In genomic region chr22:39907605-39908097, GRCh38 we compare ENCODE assay signal across 24 cellular contexts. TPM values are rescaled to one million over a fixed set of nuclear protein-coding genes. Genes with fewer than 3 reads are reported as not detected.
DNase-seq lines count a peak whose midpoint lies in the region; ATAC-seq, FAIRE-seq and TF ChIP-seq lines count a peak whose summit lies in the region.
"Had no signal": no experiment of that assay in that cellular context is flagged by ENCODE, and none has a peak within 500 bp of the region (broad histone marks: within the 10 kb centered on the region; RNA-seq: fewer than 3 reads in every experiment).

No MANE protein-coding gene starts in this region.

- peaks cover 3% of the 10 kb centered on the region for H3K9me3 Mint-ChIP-seq in activated CD4-positive, alpha-beta T cell treated with anti-CD3 and anti-CD28 coated beads, Interleukin-2, amount 10 ng/mL, durations not matched to agents 7 days and 5 days

- H3K27ac ChIP-seq in GM12878 (ENCODE audit: control insufficient read depth, insufficient read depth) = peak overlapping the region; percentile 71
- H3K27ac ChIP-seq: body of pancreas, hepatocyte, psoas muscle, thyroid gland had no signal

- no peak for TF ChIP-seq POLR2A in GM12878 (IDR thresholded peaks at IDR 0.05; ENCODE audit: low read depth, low read length)

- FAIRE-seq in GM12878 (lab: Jason Lieb, UNC) = no peak

- no peak overlapping the region for H3K9ac ChIP-seq in GM12878 (ENCODE audit: control insufficient read depth, insufficient read depth, low read length)

- SMC1A ChIA-PET in GM12878 (lab: Charles Lee; ENCODE audit: uncharacterized antibody, unreplicated experiment) = interaction anchor here (1.2 to 11.1 kb wide), 10 partner anchors 9 to 136 kb away, joined by 3 to 108 read pairs (median 6); partner anchors contain the start of gene GRAP2

- peaks cover 74% of the 10 kb centered on the region for H3K4me1 Mint-ChIP-seq in activated CD4-positive, alpha-beta T cell treated with anti-CD3 and anti-CD28 coated beads, Interleukin-2, amount 10 ng/mL, durations not matched to agents 7 days and 5 days

- H3K4me3 Mint-ChIP-seq in activated CD4-positive, alpha-beta T cell treated with anti-CD3 and anti-CD28 coated beads, Interleukin-2, amount 10 ng/mL, durations not matched to agents 7 days and 5 days = peak overlapping the region; percentile 99

- no peaks in the 10 kb centered on the region for H3K27me3 ChIP-seq in GM12878 (replicated peaks in 1 of 2; ENCODE audit: control insufficient read depth in 2 of 2, insufficient read depth in 2 of 2, low read length in 1 of 2)
- H3K27me3 ChIP-seq: body of pancreas, thyroid gland had no signal

- H2AFZ ChIP-seq in GM12878 (ENCODE audit: control insufficient read depth, low read depth, low read length) = no peak overlapping the region
- H2AFZ ChIP-seq: hepatocyte had no signal

- ATAC-seq in GM12878 = peak; percentile 21
- no peak for ATAC-seq in HG02840 (IDR thresholded peaks at IDR 0.05; ENCODE audit: low FRiP score, unreplicated experiment)
- ATAC-seq: activated CD4-positive, CD25-positive, alpha-beta regulatory T cell treated with anti-CD3 and anti-CD28 coated beads, Interleukin-2, amount 50 U/mL, for 24 hours; body of pancreas; psoas muscle had no signal

- H3K4me3 ChIP-seq in GM12878 = peak overlapping the region; percentile 42
- H3K4me3 ChIP-seq: body of pancreas, hepatocyte, psoas muscle, thyroid gland had no signal

- peak; percentile 39 for DNase-seq in activated CD4-positive, alpha-beta T cell treated with anti-CD3 and anti-CD28 coated beads, Interleukin-2, amount 10 ng/mL, durations not matched to agents 7 days and 5 days
- no peak for DNase-seq in activated CD4-positive, alpha-beta T cell treated with anti-CD3 and anti-CD28 coated beads for 1 hour
- DNase-seq in T-helper 22 cell (ENCODE audit: low read depth) (peak; percentile 48), GM12878 (ENCODE audit: low read depth, low spot score) (no peak), GM19240 (ENCODE audit: insufficient read length, low spot score) (no peak), NCI-H128 (lab: John Stamatoyannopoulos, UW; ENCODE audit: unreplicated experiment) (no peak)
- peak; percentile 44 for DNase-seq in stimulated activated CD8-positive, alpha-beta memory T cell treated with anti-CD3 and anti-CD28 coated beads, Interleukin-4, amount 100 ng/mL, for 48 hours
- DNase-seq: BE2C, body of pancreas, cortex of kidney, foreskin fibroblast, KBM-7, mesendoderm, NCI-H2081, NCI-H524 treated with DMSO at 0.1 percent for 48 hours, psoas muscle, T-helper 9 cell, thyroid gland had no signal

- WGBS in GM12878 (ENCODE audit: insufficient coverage, insufficient replicate concordance, low lambda C conversion rate, missing lambda C conversion rate) = 69% methylated on average over 9 of the region's 9 CpGs

- BruUV-seq in GM12878 (replicated peaks; lab: Mats Ljungman, UMichigan) = no TSS peak

- TF ChIP-seq RAD21 in GM12878 (IDR thresholded peaks at IDR 0.05; ENCODE audit: insufficient read depth, low read depth, low read length) = no peak

- POLR2A ChIA-PET in activated CD4-positive, alpha-beta T cell treated with anti-CD3 and anti-CD28 coated beads, Interleukin-2, amount 10 ng/mL, durations not matched to agents 7 days and 5 days (lab: Charles Lee) = no interaction called here
- POLR2A ChIA-PET in GM12878 (lab: Charles Lee) = interaction anchor here (1.4 to 5.2 kb wide), 4 partner anchors 8 to 34 kb away, joined by 3 to 43 read pairs (median 6); no protein-coding TSS in a partner anchor

- no peaks in the 10 kb centered on the region; the same call in 2 of the 3 replicates for H3K9me3 ChIP-seq in GM12878 (replicated peaks; ENCODE audit: control insufficient read depth, insufficient read depth, low read length)
- H3K9me3 ChIP-seq: BE2C, body of pancreas, psoas muscle, thyroid gland had no signal

- no peaks in the 10 kb centered on the region for H4K20me1 ChIP-seq in GM12878 (ENCODE audit: control insufficient read depth, insufficient read depth)

- peaks cover 98% of the 10 kb centered on the region for H3K79me2 ChIP-seq in GM12878 (ENCODE audit: control insufficient read depth, insufficient read depth, low read length)
- H3K79me2 ChIP-seq: hepatocyte had no signal

- H3K36me3 ChIP-seq in GM12878 (ENCODE audit: control insufficient read depth in 2 of 2, insufficient read depth in 2 of 2, low read length in 1 of 2) = 0 out of 4 replicates have a peak, but pooled peaks cover 0 to 6% of the 10 kb centered on the region in 2 experiments
- H3K36me3 ChIP-seq: BE2C, thyroid gland had no signal

- TF ChIP-seq CTCF in GM12878 (IDR thresholded peaks at IDR 0.05 in 2 of 3, conservative IDR thresholded peaks at IDR 0.05 in 1 of 3; ENCODE audit: control insufficient read depth in 2 of 3, extremely low read depth in 1 of 3, insufficient read depth in 1 of 3, low read depth in 3 of 3, low read length in 3 of 3) = no peak

- RAD21 ChIA-PET in GM12878 (lab: Charles Lee; ENCODE audit: unreplicated experiment) = interaction anchor here (0.7 to 7.5 kb wide), 5 partner anchors 9 to 26 kb away, joined by 3 to 91 read pairs (median 4); partner anchors contain the start of gene GRAP2

- CTCF ChIA-PET in activated CD4-positive, alpha-beta T cell treated with anti-CD3 and anti-CD28 coated beads, Interleukin-2, amount 10 ng/mL, durations not matched to agents 7 days and 5 days (lab: Charles Lee) = interaction anchor here (1.3 to 2.5 kb wide), 4 partner anchors 13 to 26 kb away, joined by 3 to 7 read pairs (median 4); no protein-coding TSS in a partner anchor
- CTCF ChIA-PET in GM12878 (lab: Yijun Ruan, JAX) = interaction anchor here (0.8 to 3.5 kb wide), 5 partner anchors 8 to 379 kb away, joined by 3 to 20 read pairs (median 3); partner anchors contain the start of gene GRAP2

- in situ Hi-C loops in GM12878 (cut with MboI) = no loop called here

- intact Hi-C loops in GM12878 (cut with micrococcal nuclease; ENCODE audit: unreplicated experiment) = loop anchor here (2.0 kb wide), 1 partner anchor 83 kb away; no protein-coding TSS in a partner anchor

- peaks cover 35% of the 10 kb centered on the region for H3K4me1 ChIP-seq in GM12878 (ENCODE audit: control insufficient read depth, insufficient read depth, low read length)
- H3K4me1 ChIP-seq: BE2C, body of pancreas, psoas muscle had no signal

- H3K27ac Mint-ChIP-seq in activated CD4-positive, alpha-beta T cell treated with anti-CD3 and anti-CD28 coated beads, Interleukin-2, amount 10 ng/mL, durations not matched to agents 7 days and 5 days = peak overlapping the region; percentile 89

- peaks cover 69% of the 10 kb centered on the region for H3K36me3 Mint-ChIP-seq in activated CD4-positive, alpha-beta T cell treated with anti-CD3 and anti-CD28 coated beads, Interleukin-2, amount 10 ng/mL, durations not matched to agents 7 days and 5 days (ENCODE audit: low read depth)

- TF ChIP-seq EP300 in GM12878 (IDR thresholded peaks at IDR 0.05; ENCODE audit: borderline replicate concordance in 1 of 2, control insufficient read depth in 1 of 2, low read depth in 2 of 2, low read length in 2 of 2) = no peak

- H3K4me2 ChIP-seq in GM12878 (ENCODE audit: control insufficient read depth, insufficient read depth) = peak overlapping the region; percentile 52
- H3K4me2 ChIP-seq: hepatocyte had no signal

- H3K27me3 Mint-ChIP-seq in activated CD4-positive, alpha-beta T cell treated with anti-CD3 and anti-CD28 coated beads, Interleukin-2, amount 10 ng/mL, durations not matched to agents 7 days and 5 days = no peaks in the 10 kb centered on the region

RNA-seq across cellular contexts. Expression of gene GRAP2, which starts 6.8 kb away (rescaled TPM):
- 100 to 1,000 TPM; 137 to 138 TPM for total RNA-seq in activated CD4-positive, alpha-beta T cell treated with anti-CD3 and anti-CD28 coated beads, Interleukin-2, amount 10 ng/mL, durations not matched to agents 7 days and 5 days
- 205 and 218 TPM in 2 replicates for total RNA-seq in GM12878 (2013; cell fraction: nucleolus; rRNA removed)
- total RNA-seq in GM12878 (2014; rRNA removed) = 61.0 and 68.1 TPM in 2 replicates
- total RNA-seq in GM12878 (2014; rRNA removed; fragmentation: Illumina TruSeq; extraction: Trizol) = 30.2 and 31.6 TPM in 2 replicates
- total RNA-seq in GM12878 (2021) = 68.8 and 77.8 TPM in 2 replicates
- polyA plus RNA-seq in GM12878 (2011; ENCODE audit: low read depth) = 9.7 TPM
- 59.1 and 79.1 TPM in 2 replicates for polyA plus RNA-seq in GM12878 (2011; rRNA removed)
- 101 and 123 TPM in 2 replicates for polyA plus RNA-seq in GM12878 (2011; cell fraction: cytosol; rRNA removed)
- polyA plus RNA-seq in GM12878 (2011; cell fraction: nucleus; rRNA removed) = 141 and 178 TPM in 2 replicates
- 22.0 and 26.1 TPM in 2 replicates for polyA plus RNA-seq in GM12878 (2012)
- polyA plus RNA-seq in GM12878 (2014; fragmentation: Illumina TruSeq; extraction: Trizol) = 30.1 and 37.5 TPM in 2 replicates
- 1 to 10 TPM; 3.3 to 5.4 TPM for polyA plus RNA-seq in GM12878 (2014; fragmentation: Nextera tagmentation; extraction: Ambion mirVana)
- 63.7 and 65.8 TPM in 2 replicates for polyA plus RNA-seq in GM12878 (2014; rRNA removed)
- polyA plus RNA-seq in GM12878 (2016; fragmentation: Nextera tagmentation; extraction: Ambion mirVana) = 10 to 100 TPM; 59.0 to 60.2 TPM
- polyA minus RNA-seq in GM12878 (2011; rRNA and poly(A)+ RNA removed) = 62.8 and 82.6 TPM in 2 replicates
- polyA minus RNA-seq in GM12878 (2011; cell fraction: cytosol; rRNA and poly(A)+ RNA removed) = 25.3 and 35.1 TPM in 2 replicates
- 39.8 and 66.1 TPM in 2 replicates for polyA minus RNA-seq in GM12878 (2011; cell fraction: nucleus; rRNA and poly(A)+ RNA removed)
- total RNA-seq: A172, hepatocyte, kidney epithelial cell had no signal

RNA-seq across cellular contexts. Expression of gene ENTHD1, which starts 14.1 kb away (rescaled TPM):
- under 1 TPM; 0.07 to 0.21 TPM for total RNA-seq in activated CD4-positive, alpha-beta T cell treated with anti-CD3 and anti-CD28 coated beads, Interleukin-2, amount 10 ng/mL, durations not matched to agents 7 days and 5 days
- total RNA-seq in GM12878 (2013; cell fraction: nucleolus; rRNA removed) = 1.5 and 1.9 TPM in 2 replicates
- total RNA-seq in GM12878 (2014; rRNA removed) (0.11 and 0.23 TPM in 2 replicates), GM12878 (2014; rRNA removed; fragmentation: Illumina TruSeq; extraction: Trizol) (0.22 and 0.28 TPM in 2 replicates), GM12878 (2021) (0.15 and 0.21 TPM in 2 replicates)
- not detected for polyA plus RNA-seq in GM12878 (2011; ENCODE audit: low read depth)
- polyA plus RNA-seq in GM12878 (2011; rRNA removed) (0.52 and 0.73 TPM in 2 replicates), GM12878 (2014; fragmentation: Illumina TruSeq; extraction: Trizol) (0.13 and 0.49 TPM in 2 replicates), GM12878 (2014; fragmentation: Nextera tagmentation; extraction: Ambion mirVana) (under 1 TPM; 0.13 to 0.24 TPM), GM12878 (2014; rRNA removed) (0.09 TPM in 2 replicates), GM12878 (2016; fragmentation: Nextera tagmentation; extraction: Ambion mirVana) (under 1 TPM in 1 of 2 experiments, not detected in 1; 0.21 TPM)
- polyA plus RNA-seq in GM12878 (2011; cell fraction: cytosol; rRNA removed) = 0.13 and 0.16 TPM in 2 replicates
- 0.12 and 0.21 TPM in 2 replicates for polyA plus RNA-seq in GM12878 (2011; cell fraction: nucleus; rRNA removed)
- 0.08 TPM in 1 of 2 replicates, not detected in the other for polyA plus RNA-seq in GM12878 (2012)
- 0.26 and 0.37 TPM in 2 replicates for polyA minus RNA-seq in GM12878 (2011; rRNA and poly(A)+ RNA removed)
- polyA minus RNA-seq in GM12878 (2011; cell fraction: cytosol; rRNA and poly(A)+ RNA removed) = not detected in 2 replicates
- polyA minus RNA-seq in GM12878 (2011; cell fraction: nucleus; rRNA and poly(A)+ RNA removed) = 0.36 and 0.77 TPM in 2 replicates
- total RNA-seq: A172, body of pancreas, G401, hepatocyte, kidney epithelial cell, psoas muscle had no signal
- polyA plus RNA-seq: hepatocyte, psoas muscle had no signal

RNA-seq across cellular contexts. Expression of gene TMA7B, which starts 52.5 kb away (rescaled TPM):
- total RNA-seq in activated CD4-positive, alpha-beta T cell treated with anti-CD3 and anti-CD28 coated beads, Interleukin-2, amount 10 ng/mL, durations not matched to agents 7 days and 5 days = 1 to 10 TPM; 4.7 to 5.4 TPM
- total RNA-seq in GM12878 (2013; cell fraction: nucleolus; rRNA removed) = 59.4 and 63.4 TPM in 2 replicates
- total RNA-seq in GM12878 (2014; rRNA removed) (1.5 and 2.1 TPM in 2 replicates), GM12878 (2014; rRNA removed; fragmentation: Illumina TruSeq; extraction: Trizol) (2.6 and 2.7 TPM in 2 replicates), GM12878 (2021) (1.6 and 2.2 TPM in 2 replicates)
- 0.21 TPM for polyA plus RNA-seq in GM12878 (2011; ENCODE audit: low read depth)
- polyA plus RNA-seq in GM12878 (2011; rRNA removed) (2.9 and 3.7 TPM in 2 replicates), GM12878 (2014; fragmentation: Illumina TruSeq; extraction: Trizol) (0.14 and 0.87 TPM in 2 replicates), GM12878 (2014; fragmentation: Nextera tagmentation; extraction: Ambion mirVana) (1 to 10 TPM in 1 of 2 experiments, under 1 TPM in 1; 0.33 to 1.6 TPM), GM12878 (2014; rRNA removed) (1.3 TPM in 2 replicates), GM12878 (2016; fragmentation: Nextera tagmentation; extraction: Ambion mirVana) (1 to 10 TPM; 1.6 to 2.0 TPM)
- 0.75 and 0.79 TPM in 2 replicates for polyA plus RNA-seq in GM12878 (2011; cell fraction: cytosol; rRNA removed)
- polyA plus RNA-seq in GM12878 (2011; cell fraction: nucleus; rRNA removed) = 3.0 and 3.5 TPM in 2 replicates
- polyA plus RNA-seq in GM12878 (2012) = 0.31 and 0.35 TPM in 2 replicates
- polyA minus RNA-seq in GM12878 (2011; rRNA and poly(A)+ RNA removed) = 3.3 and 3.4 TPM in 2 replicates
- not detected in 2 replicates for polyA minus RNA-seq in GM12878 (2011; cell fraction: cytosol; rRNA and poly(A)+ RNA removed)
- polyA minus RNA-seq in GM12878 (2011; cell fraction: nucleus; rRNA and poly(A)+ RNA removed) = 2.7 and 4.8 TPM in 2 replicates
- total RNA-seq: A172, body of pancreas, G401, hepatocyte, kidney epithelial cell, psoas muscle had no signal
- polyA plus RNA-seq: hepatocyte, psoas muscle had no signal

Comparison
In these comparisons a context has a peak if more than half of its experiments do, and no peak if none do; other contexts are left out.
1. DNase-seq: peak in activated CD4-positive, alpha-beta T cell treated with anti-CD3 and anti-CD28 coated beads, Interleukin-2, amount 10 ng/mL, durations not matched to agents 7 days and 5 days (single experiment), T-helper 22 cell (single experiment) and stimulated activated CD8-positive, alpha-beta memory T cell treated with anti-CD3 and anti-CD28 coated beads, Interleukin-4, amount 100 ng/mL, for 48 hours (single experiment); none in activated CD4-positive, alpha-beta T cell treated with anti-CD3 and anti-CD28 coated beads for 1 hour (single experiment), GM12878 (single experiment), GM19240 (single experiment) and NCI-H128 (single experiment).